In the genomic region with DNA sequence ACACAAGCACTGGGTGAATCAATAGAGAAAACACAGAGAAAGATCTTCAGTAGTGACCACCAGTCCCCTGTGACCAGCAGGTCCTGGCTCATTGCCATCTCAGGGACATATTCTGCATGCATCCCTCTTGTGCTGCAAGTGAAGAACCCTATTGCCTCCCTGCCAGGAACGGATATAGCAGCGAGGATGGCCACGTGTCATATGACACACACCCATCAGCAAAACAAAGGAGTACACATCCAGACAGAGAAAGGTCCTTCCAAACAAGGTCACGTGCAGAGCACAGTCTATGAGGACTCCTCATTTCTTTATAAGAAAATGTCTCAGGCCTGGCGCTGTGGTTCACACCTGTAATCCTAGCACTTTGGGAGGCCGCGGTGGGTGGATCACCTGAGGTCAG, we compare ENCODE assay signal across 12 cellular contexts.
A peak's percentile ranks its signal among the peaks of the same experiment; 100 is the strongest.
DNase-seq lines count a peak whose midpoint lies in the region; ATAC-seq lines count a peak whose summit lies in the region.
"Had no signal": no experiment of that assay in that cellular context is flagged by ENCODE, and none has a peak within 500 bp of the region (broad histone marks: within the 10 kb centered on the region; RNA-seq: fewer than 3 reads in every experiment).

No MANE protein-coding gene starts in this region.

- intact Hi-C loops in Right ventricle myocardium inferior (cut with DNase I), result no loop called here

- peaks cover 10% of the 10 kb centered on the region for H3K9me3 Mint-ChIP-seq in stimulated activated memory B cell treated with anti-CD40 and anti-IgM and Interleukin-4, amounts not matched to agents 10 μg/mL and 1 μg/mL and 100 μg/mL, for 72 hours

- H3K27me3 Mint-ChIP-seq in stimulated activated memory B cell treated with anti-CD40 and anti-IgM and Interleukin-4, amounts not matched to agents 10 μg/mL and 1 μg/mL and 100 μg/mL, for 72 hours, result no peaks in the 10 kb centered on the region
- H3K27me3 Mint-ChIP-seq: B cell; CD4-positive, alpha-beta memory T cell had no signal

- DNase-seq in NCI-H510A treated with DMSO at 0.1 percent for 48 hours (lab: John Stamatoyannopoulos, UW) (peak; percentile 3), NCI-H510A (lab: John Stamatoyannopoulos, UW) (no peak), HT1080 (ENCODE audit: low read depth) (peak; percentile 33), NCI-H748 treated with DMSO at 0.1 percent for 48 hours (lab: John Stamatoyannopoulos, UW) (peak; percentile 23), amniotic stem cell (lab: John Stamatoyannopoulos, UW) (no peak), Right ventricle myocardium inferior (ENCODE audit: missing footprints) (no peak)
- DNase-seq: CD4-positive, alpha-beta memory T cell; COR-L47; DMS53; GF-D8 had no signal

- ATAC-seq in Right ventricle myocardium inferior, result no peak
- ATAC-seq in stimulated activated memory B cell treated with anti-CD40 and anti-IgM and Interleukin-4, amounts not matched to agents 10 μg/mL and 1 μg/mL and 100 μg/mL, for 72 hours, result no peak

- no peak overlapping the region for H3K27ac Mint-ChIP-seq in stimulated activated memory B cell treated with anti-CD40 and anti-IgM and Interleukin-4, amounts not matched to agents 10 μg/mL and 1 μg/mL and 100 μg/mL, for 72 hours
- H3K27ac Mint-ChIP-seq: B cell had no signal

- H3K4me1 Mint-ChIP-seq in stimulated activated memory B cell treated with anti-CD40 and anti-IgM and Interleukin-4, amounts not matched to agents 10 μg/mL and 1 μg/mL and 100 μg/mL, for 72 hours, result no peaks in the 10 kb centered on the region
- H3K4me1 Mint-ChIP-seq: B cell; CD4-positive, alpha-beta memory T cell had no signal

- H3K36me3 Mint-ChIP-seq in stimulated activated memory B cell treated with anti-CD40 and anti-IgM and Interleukin-4, amounts not matched to agents 10 μg/mL and 1 μg/mL and 100 μg/mL, for 72 hours, result no peaks in the 10 kb centered on the region
- H3K36me3 Mint-ChIP-seq: CD4-positive, alpha-beta memory T cell had no signal

- H3K4me3 Mint-ChIP-seq in stimulated activated memory B cell treated with anti-CD40 and anti-IgM and Interleukin-4, amounts not matched to agents 10 μg/mL and 1 μg/mL and 100 μg/mL, for 72 hours, result no peak overlapping the region
- H3K4me3 Mint-ChIP-seq: B cell; CD4-positive, alpha-beta memory T cell had no signal

Comparison
In these comparisons a context has a peak if more than half of its experiments do, and no peak if none do; other contexts are left out.
1. DNase-seq: peak in NCI-H510A treated with DMSO at 0.1 percent for 48 hours (single experiment), HT1080 (single experiment) and NCI-H748 treated with DMSO at 0.1 percent for 48 hours (single experiment); none in NCI-H510A (single experiment), amniotic stem cell (single experiment) and Right ventricle myocardium inferior (single experiment).